In the genomic region with DNA sequence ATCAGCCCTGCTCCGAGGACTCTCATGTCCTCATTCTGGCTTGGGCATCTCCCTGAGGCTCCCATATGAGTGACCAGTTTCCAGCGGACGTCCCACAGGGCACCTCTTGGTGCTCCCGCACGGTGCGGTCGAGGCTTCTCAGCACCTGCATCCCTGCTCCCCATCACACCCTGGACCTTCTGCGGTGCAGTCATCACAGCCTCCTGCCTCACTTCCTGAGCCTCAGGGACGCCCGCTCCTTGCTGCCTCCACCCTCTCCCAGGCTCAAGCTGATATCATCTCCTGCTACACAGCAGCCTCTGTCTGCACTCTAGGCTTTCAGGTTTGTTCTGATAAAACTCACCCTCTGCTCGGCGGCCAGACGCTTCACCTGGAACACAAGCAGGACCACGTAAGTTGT, we compare ENCODE assay signal across 19 cellular contexts.
"Had no signal": no experiment of that assay in that cellular context is flagged by ENCODE, and none has a peak within 500 bp of the region (broad histone marks: within the 10 kb centered on the region; RNA-seq: fewer than 3 reads in every experiment).

No MANE protein-coding gene starts in this region.

- H3K27ac Mint-ChIP-seq: memory B cell; mesothelial cell of epicardium; natural killer cell treated with Interleukin-12 subunit alpha and Interleukin-12 subunit beta and Interleukin-15 and Interleukin-18, amount 100 ng/mL, for 72 hours; neural progenitor cell; stimulated activated naive B cell treated with anti-CD40 and anti-IgM and Interleukin-4, amounts not matched to agents 10 μg/mL and 1 μg/mL and 100 μg/mL, for 72 hours; stimulated activated naive CD8-positive, alpha-beta T cell treated with anti-CD3 and anti-CD28 coated beads, Interleukin-15, amount 100 ng/mL, for 72 hours had no signal

- H3K4me1 Mint-ChIP-seq: stimulated activated naive CD8-positive, alpha-beta T cell treated with anti-CD3 and anti-CD28 coated beads, Interleukin-15, amount 100 ng/mL, for 72 hours had no signal

- H3K9me3 Mint-ChIP-seq: memory B cell; mesothelial cell of epicardium; natural killer cell treated with Interleukin-12 subunit alpha and Interleukin-12 subunit beta and Interleukin-15 and Interleukin-18, amount 100 ng/mL, for 72 hours; stimulated activated naive B cell treated with anti-CD40 and anti-IgM and Interleukin-4, amounts not matched to agents 10 μg/mL and 1 μg/mL and 100 μg/mL, for 72 hours; stimulated activated naive CD8-positive, alpha-beta T cell treated with anti-CD3 and anti-CD28 coated beads, Interleukin-15, amount 100 ng/mL, for 72 hours had no signal

- H3K36me3 Mint-ChIP-seq: mesothelial cell of epicardium; natural killer cell treated with Interleukin-12 subunit alpha and Interleukin-12 subunit beta and Interleukin-15 and Interleukin-18, amount 100 ng/mL, for 72 hours; stimulated activated naive B cell treated with anti-CD40 and anti-IgM and Interleukin-4, amounts not matched to agents 10 μg/mL and 1 μg/mL and 100 μg/mL, for 72 hours had no signal

- H3K4me3 Mint-ChIP-seq: memory B cell; mesothelial cell of epicardium; natural killer cell treated with Interleukin-12 subunit alpha and Interleukin-12 subunit beta and Interleukin-15 and Interleukin-18, amount 100 ng/mL, for 72 hours; neural progenitor cell; stimulated activated naive B cell treated with anti-CD40 and anti-IgM and Interleukin-4, amounts not matched to agents 10 μg/mL and 1 μg/mL and 100 μg/mL, for 72 hours; stimulated activated naive CD8-positive, alpha-beta T cell treated with anti-CD3 and anti-CD28 coated beads, Interleukin-15, amount 100 ng/mL, for 72 hours had no signal

- DNase-seq: esophagus squamous epithelium; foreskin fibroblast; glutamatergic neuron; left cardiac atrium; left ventricle myocardium inferior; lower lobe of right lung; occipital lobe; spleen; stimulated activated CD4-positive, alpha-beta T cell treated with anti-CD3 and anti-CD28 coated beads, Interleukin-15, amount 100 ng/mL, for 24 hours; stimulated activated CD4-positive, alpha-beta T cell treated with anti-CD3 and anti-CD28 coated beads, Interleukin-1b, Interleukin-23, amount 100 ng/mL, for 48 hours; stimulated activated CD4-positive, alpha-beta T cell treated with anti-CD3 and anti-CD28 coated beads, Interleukin-4, amount 100 ng/mL, for 24 hours; stimulated activated naive B cell treated with anti-CD40 and anti-IgM and Interleukin-4, amounts not matched to agents 10 μg/mL and 1 μg/mL and 100 μg/mL, for 72 hours; stimulated activated naive CD8-positive, alpha-beta T cell treated with anti-CD3 and anti-CD28 coated beads, Interleukin-15, amount 100 ng/mL, for 72 hours; testis; upper lobe of right lung had no signal
